In the genomic region with DNA sequence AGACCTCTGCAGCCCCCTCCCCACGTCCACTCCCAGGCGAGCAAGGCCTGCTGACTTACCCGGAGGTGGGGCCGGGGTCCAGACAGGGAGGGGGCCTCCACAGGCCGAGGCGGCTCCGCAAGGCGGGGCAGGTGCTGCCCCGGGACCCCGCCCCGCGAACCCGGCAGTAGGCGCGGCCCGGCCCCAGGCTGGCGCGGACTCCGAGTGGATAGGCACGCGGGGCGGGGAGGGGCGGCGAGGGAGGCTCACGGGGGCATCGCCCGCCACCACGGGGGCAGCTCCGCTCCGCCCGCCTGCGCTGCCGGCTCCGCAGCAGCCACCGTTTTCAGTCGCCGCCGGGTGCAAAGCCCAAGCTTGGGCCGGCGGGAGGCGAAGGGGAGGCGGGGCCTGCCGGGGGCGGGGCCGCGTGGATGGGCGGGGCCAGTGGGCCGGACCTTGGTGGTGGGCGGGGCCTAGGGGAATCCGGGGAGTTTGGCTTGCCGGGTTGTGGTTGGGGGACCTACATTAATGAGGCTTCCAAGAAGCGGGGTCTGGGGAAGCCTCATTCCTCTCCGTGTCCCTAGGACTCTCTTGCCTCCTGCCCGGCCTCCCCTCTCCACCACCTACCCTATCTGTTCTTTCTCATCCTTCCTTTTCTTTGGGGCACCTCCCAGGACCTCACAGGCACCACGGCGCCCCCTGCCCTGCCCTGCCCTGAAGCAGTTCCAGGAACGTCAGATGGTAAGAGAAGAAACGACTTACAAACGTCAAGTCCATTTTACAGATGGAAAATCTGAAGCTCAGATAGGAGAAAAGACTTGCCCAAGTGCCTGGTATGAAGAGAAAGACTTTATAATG, we compare ENCODE assay signal across 8 cellular contexts. TPM values are rescaled to one million over a fixed set of nuclear protein-coding genes. Genes with fewer than 3 reads are reported as not detected.
DNase-seq lines count a peak whose midpoint lies in the region; ATAC-seq lines count a peak whose summit lies in the region.

TSS of gene RIMS3 (minus strand) at position 348 of the 837 bp plus-strand sequence. CDS start 23,757 bp downstream, outside the sequence.

- CTCF ChIA-PET in activated CD8-positive, alpha-beta T cell treated with anti-CD3 and anti-CD28 coated beads, Interleukin-2, amount 10 ng/mL, durations not matched to agents 7 days and 5 days (lab: Charles Lee) = interaction anchor here (0.8 to 1.7 kb wide), 5 partner anchors 24 to 184 kb away, joined by 3 to 6 read pairs (median 4); no protein-coding TSS in a partner anchor

- H3K4me1 Mint-ChIP-seq in activated CD8-positive, alpha-beta T cell treated with anti-CD3 and anti-CD28 coated beads, Interleukin-2, amount 10 ng/mL, durations not matched to agents 7 days and 5 days (ENCODE audit: low read depth) = peaks cover 30% of the 10 kb centered on the region

- peak within 1 kb of the TSS; percentile 85 for H3K27ac Mint-ChIP-seq in activated CD8-positive, alpha-beta T cell treated with anti-CD3 and anti-CD28 coated beads, Interleukin-2, amount 10 ng/mL, durations not matched to agents 7 days and 5 days

- ATAC-seq in GM19023 (IDR thresholded peaks at IDR 0.05; ENCODE audit: unreplicated experiment) = peak; percentile 72
- peak; percentile 73 for ATAC-seq in HG03280 (IDR thresholded peaks at IDR 0.05; ENCODE audit: unreplicated experiment)
- ATAC-seq in activated CD8-positive, alpha-beta T cell treated with anti-CD3 and anti-CD28 coated beads, Interleukin-2, amount 10 ng/mL, durations not matched to agents 7 days and 5 days = peak; percentile 85

- no peaks in the 10 kb centered on the region for H3K9me3 Mint-ChIP-seq in activated CD8-positive, alpha-beta T cell treated with anti-CD3 and anti-CD28 coated beads, Interleukin-2, amount 10 ng/mL, durations not matched to agents 7 days and 5 days (ENCODE audit: insufficient read depth)

- POLR2A ChIA-PET in activated CD8-positive, alpha-beta T cell treated with anti-CD3 and anti-CD28 coated beads, Interleukin-2, amount 10 ng/mL, durations not matched to agents 7 days and 5 days (lab: Charles Lee) = interaction anchor here (1.0 to 1.1 kb wide), 2 partner anchors 36 to 44 kb away, joined by 3 to 4 read pairs; no protein-coding TSS in a partner anchor

- peak within 1 kb of the TSS; percentile 81 for H3K4me3 Mint-ChIP-seq in activated CD8-positive, alpha-beta T cell treated with anti-CD3 and anti-CD28 coated beads, Interleukin-2, amount 10 ng/mL, durations not matched to agents 7 days and 5 days

- DNase-seq in AG08396 (ENCODE audit: low spot score) = peak; percentile 96
- DNase-seq in NCI-H526 treated with DMSO at 0.1 percent for 48 hours (lab: John Stamatoyannopoulos, UW) = peak; percentile 74
- peak; percentile 84 for DNase-seq in activated CD8-positive, alpha-beta T cell treated with anti-CD3 and anti-CD28 coated beads, Interleukin-2, amount 10 ng/mL, durations not matched to agents 7 days and 5 days
- peak; percentile 76 for DNase-seq in effector CD8-positive, alpha-beta T cell (lab: John Stamatoyannopoulos, UW)
- peak; percentile 96 for DNase-seq in mesenteric fat pad (ENCODE audit: low spot score)
- DNase-seq in stimulated activated CD8-positive, alpha-beta memory T cell treated with anti-CD3 and anti-CD28 coated beads, Interleukin-15, amount 100 ng/mL, for 4 hours (ENCODE audit: low read depth in 2 of 2) = peak; percentile 62 to 65

- no peaks in the 10 kb centered on the region for H3K36me3 Mint-ChIP-seq in activated CD8-positive, alpha-beta T cell treated with anti-CD3 and anti-CD28 coated beads, Interleukin-2, amount 10 ng/mL, durations not matched to agents 7 days and 5 days (ENCODE audit: low read depth)

- peaks cover 8% of the 10 kb centered on the region for H3K27me3 Mint-ChIP-seq in activated CD8-positive, alpha-beta T cell treated with anti-CD3 and anti-CD28 coated beads, Interleukin-2, amount 10 ng/mL, durations not matched to agents 7 days and 5 days (ENCODE audit: low read depth)

RNA-seq across cellular contexts. Expression of gene RIMS3, which starts in this region (rescaled TPM):
- 1 to 10 TPM; 4.7 to 6.2 TPM for total RNA-seq in activated CD8-positive, alpha-beta T cell treated with anti-CD3 and anti-CD28 coated beads, Interleukin-2, amount 10 ng/mL, durations not matched to agents 7 days and 5 days
- 1.2 TPM for total RNA-seq in mesenteric fat pad

Comparison
In these comparisons a context has a peak if more than half of its experiments do, and no peak if none do; other contexts are left out.
1. Peak in every context shown above with its lines: DNase-seq and ATAC-seq.